ENCODE assay signal across 9 cellular contexts in the genomic region with DNA sequence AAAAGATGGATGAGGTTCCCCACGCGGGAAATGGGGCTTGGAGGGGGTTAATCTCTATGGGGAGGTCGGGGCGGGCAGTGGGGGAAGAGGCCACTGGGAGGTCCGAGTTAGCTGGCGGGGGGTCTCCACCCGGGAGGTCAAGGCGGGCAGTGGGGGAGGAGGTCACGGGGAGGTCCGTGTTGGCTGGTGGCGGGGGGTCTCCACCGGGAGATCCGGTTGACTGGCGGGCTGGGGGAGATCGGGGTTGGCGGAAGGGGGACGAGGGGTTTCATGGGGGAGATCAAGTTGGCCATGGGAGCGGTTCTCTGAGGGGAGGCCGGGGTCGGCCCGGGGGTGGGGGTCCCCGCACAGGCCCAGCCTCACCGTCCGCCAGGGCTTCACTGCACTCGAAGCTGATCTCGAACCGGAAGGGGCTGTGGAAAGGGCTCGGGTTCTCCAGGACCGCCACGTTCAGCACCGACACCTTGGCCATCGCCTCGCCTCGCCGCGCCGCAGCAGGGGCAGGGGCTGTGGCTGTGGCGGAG. TPM values are rescaled to one million over a fixed set of nuclear protein-coding genes. Genes with fewer than 3 reads are reported as not detected.
DNase-seq lines count a peak whose midpoint lies in the region; ATAC-seq and TF ChIP-seq lines count a peak whose summit lies in the region.
"Had no signal": no experiment of that assay in that cellular context is flagged by ENCODE, and none has a peak within 500 bp of the region (broad histone marks: within the 10 kb centered on the region; RNA-seq: fewer than 3 reads in every experiment).

No MANE protein-coding gene starts in this region.

- no peak for TF ChIP-seq POLR2A in sigmoid colon (IDR thresholded peaks at IDR 0.05)

- ATAC-seq in GM19395 (IDR thresholded peaks at IDR 0.05; ENCODE audit: unreplicated experiment) (peak; percentile 2), GM21576 (IDR thresholded peaks at IDR 0.05; ENCODE audit: unreplicated experiment) (no peak), HG03439 (IDR thresholded peaks at IDR 0.05; ENCODE audit: unreplicated experiment) (no peak)

- H3K79me2 ChIP-seq in PC-9 (ENCODE audit: low read depth): peaks cover 38% of the 10 kb centered on the region

- 0 to 1% methylated on average over 38 of the region's 38 CpGs for WGBS in sigmoid colon, 2 donors

- no peaks in the 10 kb centered on the region for H4K20me1 ChIP-seq in PC-9 (ENCODE audit: insufficient read depth)

- POLR2A ChIA-PET in PC-9 (lab: Charles Lee; ENCODE audit: unreplicated experiment): interaction anchor here (0.5 to 0.7 kb wide), 7 partner anchors 263 to 1317 kb away, joined by 3 to 7 read pairs (median 4); no protein-coding TSS in a partner anchor

- intact Hi-C loops in PC-9 (cut with micrococcal nuclease; ENCODE audit: unreplicated experiment): loop anchor here (1.0 to 10.0 kb wide), 9 partner anchors 55 to 1016 kb away; a partner anchor contains a TSS
- intact Hi-C loops in sigmoid colon (cut with DNase I): loop anchor here (2.0 kb wide), 3 partner anchors 17 to 271 kb away; no protein-coding TSS in a partner anchor

- TF ChIP-seq CTCF in PC-9 (conservative IDR thresholded peaks at IDR 0.05) (no peak), fibroblast of mammary gland (conservative IDR thresholded peaks at IDR 0.05; ENCODE audit: control insufficient read depth, insufficient read depth, low read depth, low read length) (no peak), sigmoid colon (IDR thresholded peaks at IDR 0.05) (no peak)

- no peaks in the 10 kb centered on the region for H3K36me3 ChIP-seq in PC-9 (ENCODE audit: low read depth)
- no peaks in the 10 kb centered on the region for H3K36me3 ChIP-seq in sigmoid colon

- peak overlapping the region; percentile 84 for H2AFZ ChIP-seq in PC-9

- peak overlapping the region; percentile 88 for H3K4me2 ChIP-seq in PC-9

- peak in 1 of 2 experiments; percentile 44 for DNase-seq in PC-9
- no peak for DNase-seq in fibroblast of mammary gland (ENCODE audit: low read depth)
- DNase-seq in sigmoid colon: no peak
- no peak for DNase-seq in anterior cingulate cortex (lab: John Stamatoyannopoulos, UW)
- DNase-seq in NAMALWA (ENCODE audit: low spot score): no peak

- H3F3A ChIP-seq in PC-9 (ENCODE audit: insufficient read depth, low read depth): peaks cover 44% of the 10 kb centered on the region

- BruUV-seq in PC-9 (replicated peaks; lab: Mats Ljungman, UMichigan): no TSS peak

- no peak for TF ChIP-seq EP300 in sigmoid colon (IDR thresholded peaks at IDR 0.05)

- H3K4me3 ChIP-seq in PC-9: peak overlapping the region; percentile 65
- H3K4me3 ChIP-seq in fibroblast of mammary gland (ENCODE audit: control insufficient read depth, low read depth, low read length): peak overlapping the region; percentile 69
- peak overlapping the region; percentile 20 to 60 (median 50) for H3K4me3 ChIP-seq in sigmoid colon

- peaks cover 29% of the 10 kb centered on the region for H3K4me1 ChIP-seq in PC-9 (replicated peaks; ENCODE audit: insufficient read depth)
- H3K4me1 ChIP-seq in sigmoid colon: peaks cover 0 to 28% (median 27%) of the 10 kb centered on the region in 4 donors

- CTCF ChIA-PET in PC-9 (lab: Charles Lee): interaction anchor here (0.5 to 1.2 kb wide), 13 partner anchors 13 to 1096 kb away, joined by 3 to 9 read pairs (median 5); a partner anchor contains a TSS

- H3K27me3 ChIP-seq in PC-9 (ENCODE audit: insufficient read depth, low read depth) (no peaks in the 10 kb centered on the region), sigmoid colon (no peaks in the 10 kb centered on the region)

- no peaks in the 10 kb centered on the region for H3K9me2 ChIP-seq in PC-9 (ENCODE audit: insufficient read depth)

- H3K27ac ChIP-seq in PC-9 (no peak overlapping the region), sigmoid colon (peak overlapping the region; percentile 64 to 71 (median 69))

- no peaks in the 10 kb centered on the region for H3K9me3 ChIP-seq in PC-9 (ENCODE audit: insufficient read depth, low read depth)
- H3K9me3 ChIP-seq in sigmoid colon: no peaks in the 10 kb centered on the region

RNA-seq across cellular contexts. Expression of a gene that starts 0.3 kb away (rescaled TPM):
- total RNA-seq in PC-9 (2021) (67.4 and 71.2 TPM in 2 replicates), sigmoid colon (1 to 10 TPM in 3 of 4 donors, not detected in 1; 1.1 to 2.0 (median 1.4) TPM)
- polyA plus RNA-seq in sigmoid colon: 10 to 100 TPM in 2 of 3 donors, 1 to 10 TPM in 1; 3.6 to 26.9 (median 13.6) TPM

RNA-seq across cellular contexts. Expression of a gene that starts 18.5 kb away (rescaled TPM):
- 62.0 and 82.8 TPM in 2 replicates for total RNA-seq in PC-9 (2021)
- total RNA-seq in sigmoid colon: 10 to 100 TPM; 33.6 to 36.6 (median 35.2) TPM
- 10 to 100 TPM; 43.2 to 59.1 (median 51.3) TPM for polyA plus RNA-seq in sigmoid colon

RNA-seq across cellular contexts. Expression of a gene that starts 45.5 kb away (rescaled TPM):
- total RNA-seq in PC-9 (2021): 50.3 and 54.7 TPM in 2 replicates
- total RNA-seq in sigmoid colon: 10 to 100 TPM in 3 of 4 donors, 1 to 10 TPM in 1; 8.7 to 28.2 (median 11.9) TPM
- polyA plus RNA-seq in sigmoid colon: 10 to 100 TPM; 15.6 to 40.9 (median 22.4) TPM

RNA-seq across cellular contexts. Expression of a gene that starts 50.5 kb away (rescaled TPM):
- total RNA-seq in PC-9 (2021): not detected in 2 replicates
- not detected for total RNA-seq in sigmoid colon
- polyA plus RNA-seq in sigmoid colon: under 1 TPM in 1 of 3 donors, not detected in 2; 0.06 TPM
- total RNA-seq: M059J had no signal

Comparison
In these comparisons a context has a peak if more than half of its experiments do, and no peak if none do; other contexts are left out.
1. RNA of a gene that starts 0.3 kb away (total RNA-seq): 67.4 to 71.2 TPM in PC-9; 1.1 to 2.0 TPM in sigmoid colon; every median in the first group is over 10 times any median in the second.
2. Peak in every context shown above with its lines, with median percentiles within 50 percentile points of each other: H3K4me3 ChIP-seq.